ENCODE assay signal across 13 cellular contexts in genomic region chr10:132311338-132311939, GRCh38. TPM values are rescaled to one million over a fixed set of nuclear protein-coding genes. Genes with fewer than 3 reads are reported as not detected.
DNase-seq lines count a peak whose midpoint lies in the region; ATAC-seq, FAIRE-seq and TF ChIP-seq lines count a peak whose summit lies in the region.
"Had no signal": no experiment of that assay in that cellular context is flagged by ENCODE, and none has a peak within 500 bp of the region (broad histone marks: within the 10 kb centered on the region; RNA-seq: fewer than 3 reads in every experiment).

No MANE protein-coding gene starts in this region.

- H3K4me1 ChIP-seq in HepG2 (ENCODE audit: insufficient read depth, low read length) (peaks cover 58% of the 10 kb centered on the region), stomach (peaks cover 13 to 21% (median 19%) of the 10 kb centered on the region in 4 donors)

- no peak overlapping the region for H3K9ac ChIP-seq in HepG2 (ENCODE audit: insufficient read depth, low read depth, low read length)
- H3K9ac ChIP-seq: BLaER1 treated with 17β-estradiol and CSF1 and Interleukin-3, amounts not matched to agents 10 nM and 100 nM had no signal

- TF ChIP-seq POLR2A in HepG2 (IDR thresholded peaks at IDR 0.05; ENCODE audit: insufficient read depth in 1 of 2, low read depth in 2 of 2, low read length in 2 of 2), result no peak
- TF ChIP-seq POLR2A in stomach (IDR thresholded peaks at IDR 0.05), result no peak

- in situ Hi-C loops in HepG2 (cut with HindIII; ENCODE audit: extremely low pct_ligation_motif_present, low pct_unique_long_range_greater_than_20kb), result no loop called here

- ATAC-seq in HepG2, result peak; percentile 63
- no peak for ATAC-seq in HG03159 (IDR thresholded peaks at IDR 0.05; ENCODE audit: unreplicated experiment)
- ATAC-seq: stimulated activated naive CD8-positive, alpha-beta T cell treated with anti-CD3 and anti-CD28 coated beads, Interleukin-15, Interleukin-2, amounts not matched to agents 100 U/mL and 50 U/mL, for 24 hours had no signal

- no peaks in the 10 kb centered on the region for H4K20me1 ChIP-seq in HepG2 (ENCODE audit: insufficient read depth, low read length)

- TF ChIP-seq CTCF in HepG2 (CRISPR knock-in tag; IDR thresholded peaks at IDR 0.05) (peak; percentile 31; the same call in 1 of the 2 replicates), stomach (IDR thresholded peaks at IDR 0.05) (peak in 1 of 7 experiments; percentile 2)

- H3K27me3 ChIP-seq in HepG2 (ENCODE audit: control insufficient read depth in 1 of 2, insufficient read depth in 2 of 2, low read length in 2 of 2) (peaks cover 0 to 12% of the 10 kb centered on the region in 2 experiments; a peak in 2 of 5 replicates), stomach (peaks cover 0 to 28% (median 0%) of the 10 kb centered on the region in 3 donors)

- TF ChIP-seq EP300 in HepG2 (IDR thresholded peaks at IDR 0.05; ENCODE audit: low read depth in 2 of 2, low read length in 2 of 2), result no peak
- TF ChIP-seq EP300 in HepG2 (CRISPR knock-in tag; IDR thresholded peaks at IDR 0.05; ENCODE audit: borderline replicate concordance), result peak; percentile 35; the same call in 1 of the 2 replicates
- TF ChIP-seq EP300 in stomach (IDR thresholded peaks at IDR 0.05), result no peak

- POLR2A ChIA-PET in HepG2 (lab: Yijun Ruan, JAX), result interaction anchor here (0.6 kb wide), 1 partner anchor 8 kb away, joined by 3 read pairs; no protein-coding TSS in a partner anchor

- H3K9me3 ChIP-seq in HepG2 (ENCODE audit: low read length) (no peaks in the 10 kb centered on the region), stomach (no peaks in the 10 kb centered on the region)

- no peaks in the 10 kb centered on the region for H3K36me3 ChIP-seq in HepG2 (replicated peaks in 1 of 2; ENCODE audit: control insufficient read depth in 1 of 2, insufficient read depth in 2 of 2, low read length in 2 of 2)
- H3K36me3 ChIP-seq in stomach, result no peaks in the 10 kb centered on the region

- CTCF ChIA-PET in HepG2 (lab: Yijun Ruan, JAX; ENCODE audit: low intra/inter-chr PET ratio, low total read pairs), result interaction anchor here (1.1 kb wide), 1 partner anchor 88 kb away, joined by 3 read pairs; no protein-coding TSS in a partner anchor

- H3K27ac ChIP-seq in HepG2 (ENCODE audit: extremely low read length, insufficient read depth, low read length) (no peak overlapping the region), stomach (no peak overlapping the region)
- H3K27ac ChIP-seq: BLaER1 treated with 17β-estradiol and CSF1 and Interleukin-3, amounts not matched to agents 10 nM and 100 nM had no signal

- TF ChIP-seq RAD21 in HepG2 (CRISPR knock-in tag; IDR thresholded peaks at IDR 0.05), result no peak

- no peak overlapping the region for H2AFZ ChIP-seq in HepG2 (ENCODE audit: low read length)

- peak overlapping the region in 1 of 3 experiments; percentile 5; a peak in 2 of 6 replicates for H3K4me3 ChIP-seq in HepG2 (replicated peaks in 1 of 3; ENCODE audit: insufficient read depth in 1 of 3, low read depth in 2 of 3, low read length in 3 of 3)
- H3K4me3 ChIP-seq in stomach, result no peak overlapping the region
- H3K4me3 ChIP-seq: BLaER1 treated with 17β-estradiol and CSF1 and Interleukin-3, amounts not matched to agents 10 nM and 100 nM had no signal

- H3K79me2 ChIP-seq in HepG2 (ENCODE audit: insufficient read depth, low read length), result no peaks in the 10 kb centered on the region

- intact Hi-C loops in HepG2 (cut with micrococcal nuclease; ENCODE audit: unreplicated experiment) (no loop called here), stomach (cut with DNase I; ENCODE audit: low total_unique reads) (no loop called here)

- no peak for FAIRE-seq in HepG2 (lab: Jason Lieb, UNC)

- BruUV-seq in HepG2 (replicated peaks; lab: Mats Ljungman, UMichigan), result no TSS peak

- WGBS in HepG2 (ENCODE audit: low lambda C conversion rate), result 27% methylated on average over 12 of the region's 18 CpGs
- 42 to 68% (median 53%) methylated on average over 14 to 18 of the region's 18 CpGs for WGBS in stomach, 5 donors

- DNase-seq in CD1c-positive myeloid dendritic cell (ENCODE audit: extremely low spot score) (peak; percentile 47), DMS153 treated with DMSO at 0.1 percent for 48 hours (lab: John Stamatoyannopoulos, UW; ENCODE audit: unreplicated experiment) (peak; percentile 70), SHP77 (lab: John Stamatoyannopoulos, UW) (peak; percentile 77 to 87), HepG2 (ENCODE audit: low spot score) (peak; percentile 74), SW480 (ENCODE audit: low spot score) (no peak), hypothalamus (lab: John Stamatoyannopoulos, UW) (no peak), stomach (no peak)
- DNase-seq: anterior cingulate cortex; hippocampal formation; NCI-H187; stimulated activated naive CD8-positive, alpha-beta T cell treated with anti-CD3 and anti-CD28 coated beads, Interleukin-15, Interleukin-2, amounts not matched to agents 100 U/mL and 50 U/mL, for 24 hours had no signal

- peak overlapping the region; percentile 60 for H3K4me2 ChIP-seq in HepG2 (ENCODE audit: low read depth, low read length)

TF ChIP-seq in HepG2, 621 proteins besides CTCF, POLR2A, EP300 and RAD21 (continues in another document):
- TF ChIP-seq HNRNPLL (IDR thresholded peaks at IDR 0.05; ENCODE audit: low read depth, low read length, poor library complexity, severe bottlenecking) (peak; percentile 21), GTF3A (CRISPR knock-in tag; conservative IDR thresholded peaks at IDR 0.05) (no peak), JUNB (CRISPR knock-in tag; IDR thresholded peaks at IDR 0.05; ENCODE audit: borderline replicate concordance) (no peak), KDM2A (CRISPR knock-in tag; IDR thresholded peaks at IDR 0.05; ENCODE audit: borderline replicate concordance, low read depth) (peak; percentile 44; the same call in 1 of the 2 replicates), CENPBD1 (CRISPR knock-in tag; IDR thresholded peaks at IDR 0.05; ENCODE audit: borderline replicate concordance, low read depth) (no peak)

RNA-seq across cellular contexts. Expression of gene STK32C, which starts 3.7 kb away (rescaled TPM):
- total RNA-seq in HepG2 (2016; rRNA removed; fragmentation: Illumina TruSeq; extraction: Trizol) (18.9 and 19.4 TPM in 2 replicates), stomach (10 to 100 TPM in 2 of 5 donors, 1 to 10 TPM in 2, not detected in 1; 1.6 to 71.0 (median 12.7) TPM)
- 6.4 and 9.0 TPM in 2 replicates for total RNA-seq in HepG2 (2016; cell fraction: cytosol; rRNA removed; fragmentation: Illumina TruSeq; extraction: Trizol; ENCODE audit: low read depth)
- total RNA-seq in HepG2 (2016; cell fraction: insoluble cytoplasmic fraction; rRNA removed; fragmentation: Illumina TruSeq; extraction: Trizol), result 18.5 and 19.3 TPM in 2 replicates
- total RNA-seq in HepG2 (2016; cell fraction: membrane; rRNA removed; fragmentation: Illumina TruSeq; extraction: Trizol), result 13.9 and 14.9 TPM in 2 replicates
- total RNA-seq in HepG2 (2016; cell fraction: nucleus; rRNA removed; fragmentation: Illumina TruSeq; extraction: Trizol), result 8.4 and 10.8 TPM in 2 replicates
- polyA plus RNA-seq in HepG2 (2011; rRNA removed) (9.9 and 10.9 TPM in 2 replicates), stomach (10 to 100 TPM in 1 of 3 donors, 1 to 10 TPM in 2; 7.8 to 10.4 (median 7.9) TPM)
- 7.4 and 11.6 TPM in 2 replicates for polyA plus RNA-seq in HepG2 (2011; cell fraction: cytosol; rRNA removed)
- polyA plus RNA-seq in HepG2 (2011; cell fraction: nucleus; rRNA removed), result 13.7 and 17.7 TPM in 2 replicates
- polyA plus RNA-seq in HepG2 (2012), result 12.0 and 12.5 TPM in 2 replicates
- 9.3 and 10.8 TPM in 2 replicates for polyA plus RNA-seq in HepG2 (2016; cell fraction: cytosol; fragmentation: Illumina TruSeq; extraction: Trizol; ENCODE audit: low read depth)
- 19.9 and 20.6 TPM in 2 replicates for polyA plus RNA-seq in HepG2 (2016; cell fraction: insoluble cytoplasmic fraction; fragmentation: Illumina TruSeq; extraction: Trizol; ENCODE audit: low read depth)
- polyA plus RNA-seq in HepG2 (2016; cell fraction: membrane; fragmentation: Illumina TruSeq; extraction: Trizol; ENCODE audit: low read depth), result 11.2 and 12.1 TPM in 2 replicates
- polyA plus RNA-seq in HepG2 (2016; cell fraction: nucleus; fragmentation: Illumina TruSeq; extraction: Trizol; ENCODE audit: insufficient read depth, low read depth), result 19.7 and 20.0 TPM in 2 replicates
- 10.2 and 30.6 TPM in 2 replicates for polyA minus RNA-seq in HepG2 (2011; rRNA and poly(A)+ RNA removed; ENCODE audit: low replicate concordance)
- polyA minus RNA-seq in HepG2 (2011; cell fraction: cytosol; rRNA and poly(A)+ RNA removed), result 4.4 and 5.4 TPM in 2 replicates
- polyA minus RNA-seq in HepG2 (2011; cell fraction: nucleus; rRNA and poly(A)+ RNA removed), result 6.1 and 7.1 TPM in 2 replicates

RNA-seq across cellular contexts. Expression of gene LRRC27, which starts 20.6 kb away (rescaled TPM):
- 3.9 and 4.6 TPM in 2 replicates for total RNA-seq in HepG2 (2016; rRNA removed; fragmentation: Illumina TruSeq; extraction: Trizol)
- total RNA-seq in HepG2 (2016; cell fraction: cytosol; rRNA removed; fragmentation: Illumina TruSeq; extraction: Trizol; ENCODE audit: low read depth), result 2.1 and 2.2 TPM in 2 replicates
- total RNA-seq in HepG2 (2016; cell fraction: insoluble cytoplasmic fraction; rRNA removed; fragmentation: Illumina TruSeq; extraction: Trizol), result 3.2 and 4.3 TPM in 2 replicates
- 2.1 and 2.5 TPM in 2 replicates for total RNA-seq in HepG2 (2016; cell fraction: membrane; rRNA removed; fragmentation: Illumina TruSeq; extraction: Trizol)
- total RNA-seq in HepG2 (2016; cell fraction: nucleus; rRNA removed; fragmentation: Illumina TruSeq; extraction: Trizol), result 5.9 and 7.5 TPM in 2 replicates
- polyA plus RNA-seq in HepG2 (2011; rRNA removed), result 4.2 and 4.3 TPM in 2 replicates
- 1.8 and 1.9 TPM in 2 replicates for polyA plus RNA-seq in HepG2 (2011; cell fraction: cytosol; rRNA removed)
- 14.3 and 14.5 TPM in 2 replicates for polyA plus RNA-seq in HepG2 (2011; cell fraction: nucleus; rRNA removed)
- 3.2 and 3.6 TPM in 2 replicates for polyA plus RNA-seq in HepG2 (2012)
- 0.82 and 0.88 TPM in 2 replicates for polyA plus RNA-seq in HepG2 (2016; cell fraction: cytosol; fragmentation: Illumina TruSeq; extraction: Trizol; ENCODE audit: low read depth)
- 3.6 and 4.7 TPM in 2 replicates for polyA plus RNA-seq in HepG2 (2016; cell fraction: insoluble cytoplasmic fraction; fragmentation: Illumina TruSeq; extraction: Trizol; ENCODE audit: low read depth)
- polyA plus RNA-seq in HepG2 (2016; cell fraction: membrane; fragmentation: Illumina TruSeq; extraction: Trizol; ENCODE audit: low read depth), result 2.6 and 2.7 TPM in 2 replicates
- 11.7 and 14.6 TPM in 2 replicates for polyA plus RNA-seq in HepG2 (2016; cell fraction: nucleus; fragmentation: Illumina TruSeq; extraction: Trizol; ENCODE audit: insufficient read depth, low read depth)
- 2.7 and 3.0 TPM in 2 replicates for polyA minus RNA-seq in HepG2 (2011; rRNA and poly(A)+ RNA removed; ENCODE audit: low replicate concordance)
- 0.88 and 1.4 TPM in 2 replicates for polyA minus RNA-seq in HepG2 (2011; cell fraction: cytosol; rRNA and poly(A)+ RNA removed)
- 11.1 and 12.3 TPM in 2 replicates for polyA minus RNA-seq in HepG2 (2011; cell fraction: nucleus; rRNA and poly(A)+ RNA removed)
- total RNA-seq in stomach, result 10 to 100 TPM in 4 of 5 donors, 1 to 10 TPM in 1; 7.5 to 31.3 (median 15.1) TPM
- polyA plus RNA-seq in stomach, result 1 to 10 TPM; 4.2 to 7.0 (median 6.9) TPM

Comparison
In these comparisons a context has a peak if more than half of its experiments do, and no peak if none do; other contexts are left out.
1. DNase-seq: peak in CD1c-positive myeloid dendritic cell (single experiment), DMS153 treated with DMSO at 0.1 percent for 48 hours (single experiment), SHP77 (2 of 2) and HepG2 (single experiment); none in SW480 (single experiment), hypothalamus (0 of 51) and stomach (single experiment).